Comparison of ENCODE assay signal across 8 cellular contexts in genomic region chr16:16595029-16595718, GRCh38.
DNase-seq lines count a peak whose midpoint lies in the region; ATAC-seq and TF ChIP-seq lines count a peak whose summit lies in the region.
"Not testable (repeated sequence)": the region's sequence is repeated elsewhere in the genome, so short reads cannot be mapped to it uniquely, and the experiment has no call there.

No MANE protein-coding gene starts in this region.

- not testable (repeated sequence) for DNase-seq in DND-41; activated naive CD8-positive, alpha-beta T cell treated with anti-CD3 and anti-CD28 coated beads, Interleukin-2, amount 10 ng/mL, durations not matched to agents 7 days and 5 days
- peak; percentile 38 for DNase-seq in WERI-Rb-1

- POLR2A ChIA-PET in activated naive CD8-positive, alpha-beta T cell treated with anti-CD3 and anti-CD28 coated beads, Interleukin-2, amount 10 ng/mL, durations not matched to agents 7 days and 5 days (lab: Charles Lee) = not testable (repeated sequence)

- not testable (repeated sequence) for H3K27me3 ChIP-seq in DND-41 (ENCODE audit: insufficient read depth, low read length, poor library complexity); WERI-Rb-1 (ENCODE audit: insufficient read depth, low read depth, severe bottlenecking)

- H3K27ac ChIP-seq in DND-41 (ENCODE audit: low read length); WERI-Rb-1: not testable (repeated sequence)

- H3K36me3 Mint-ChIP-seq in activated naive CD8-positive, alpha-beta T cell treated with anti-CD3 and anti-CD28 coated beads, Interleukin-2, amount 10 ng/mL, durations not matched to agents 7 days and 5 days; stimulated activated memory B cell treated with anti-CD40 and anti-IgM and Interleukin-4, amounts not matched to agents 10 μg/mL and 1 μg/mL and 100 μg/mL, for 72 hours: not testable (repeated sequence)

- not testable (repeated sequence) for H2AFZ ChIP-seq in DND-41 (ENCODE audit: low read depth, low read length)

- not testable (repeated sequence) for H4K20me1 ChIP-seq in DND-41 (ENCODE audit: insufficient read depth, low read length)

- H3K4me1 ChIP-seq in DND-41 (ENCODE audit: insufficient read depth, low read length) = not testable (repeated sequence)

- H3K79me2 ChIP-seq in DND-41 (ENCODE audit: insufficient read depth, low read length) = not testable (repeated sequence)

- H3K27me3 Mint-ChIP-seq in activated naive CD8-positive, alpha-beta T cell treated with anti-CD3 and anti-CD28 coated beads, Interleukin-2, amount 10 ng/mL, durations not matched to agents 7 days and 5 days = not testable (repeated sequence)
- H3K27me3 Mint-ChIP-seq in stimulated activated memory B cell treated with anti-CD40 and anti-IgM and Interleukin-4, amounts not matched to agents 10 μg/mL and 1 μg/mL and 100 μg/mL, for 72 hours = peaks cover 13% of the 10 kb centered on the region

- H3K36me3 ChIP-seq in DND-41 (ENCODE audit: insufficient read depth, low read length); WERI-Rb-1: not testable (repeated sequence)

- H3K27ac Mint-ChIP-seq in activated naive CD8-positive, alpha-beta T cell treated with anti-CD3 and anti-CD28 coated beads, Interleukin-2, amount 10 ng/mL, durations not matched to agents 7 days and 5 days = peak overlapping the region; percentile 65
- not testable (repeated sequence) for H3K27ac Mint-ChIP-seq in stimulated activated memory B cell treated with anti-CD40 and anti-IgM and Interleukin-4, amounts not matched to agents 10 μg/mL and 1 μg/mL and 100 μg/mL, for 72 hours

- H3K9me3 ChIP-seq in DND-41 (ENCODE audit: insufficient read depth, low read length, severe bottlenecking); WERI-Rb-1 (ENCODE audit: severe bottlenecking): not testable (repeated sequence)

- H3K4me3 Mint-ChIP-seq in activated naive CD8-positive, alpha-beta T cell treated with anti-CD3 and anti-CD28 coated beads, Interleukin-2, amount 10 ng/mL, durations not matched to agents 7 days and 5 days = peak overlapping the region; percentile 30
- not testable (repeated sequence) for H3K4me3 Mint-ChIP-seq in stimulated activated memory B cell treated with anti-CD40 and anti-IgM and Interleukin-4, amounts not matched to agents 10 μg/mL and 1 μg/mL and 100 μg/mL, for 72 hours

- not testable (repeated sequence) for H3K9me3 Mint-ChIP-seq in activated naive CD8-positive, alpha-beta T cell treated with anti-CD3 and anti-CD28 coated beads, Interleukin-2, amount 10 ng/mL, durations not matched to agents 7 days and 5 days; stimulated activated memory B cell treated with anti-CD40 and anti-IgM and Interleukin-4, amounts not matched to agents 10 μg/mL and 1 μg/mL and 100 μg/mL, for 72 hours

- TF ChIP-seq CTCF in DND-41 (IDR thresholded peaks at IDR 0.05; ENCODE audit: borderline replicate concordance, extremely low read depth, low read length, poor library complexity, severe bottlenecking); WERI-Rb-1 (IDR thresholded peaks at IDR 0.05; ENCODE audit: low read depth, low read length): not testable (repeated sequence)

- H3K4me2 ChIP-seq in DND-41 (ENCODE audit: insufficient read depth, low read length) = not testable (repeated sequence)

- ATAC-seq in DND-41 (ENCODE audit: insufficient read depth, low read depth) (peak; percentile 49), GM19043 (IDR thresholded peaks at IDR 0.05; ENCODE audit: low read depth, unreplicated experiment) (peak; percentile 47), GM21717 (IDR thresholded peaks at IDR 0.05; ENCODE audit: unreplicated experiment) (peak; percentile 37), HG02763 (IDR thresholded peaks at IDR 0.05; ENCODE audit: unreplicated experiment) (peak; percentile 38), HG03442 (IDR thresholded peaks at IDR 0.05; ENCODE audit: unreplicated experiment) (peak; percentile 35)
- peak; percentile 69 for ATAC-seq in activated naive CD8-positive, alpha-beta T cell treated with anti-CD3 and anti-CD28 coated beads, Interleukin-2, amount 10 ng/mL, durations not matched to agents 7 days and 5 days (ENCODE audit: low read depth)
- peak; percentile 82 for ATAC-seq in stimulated activated memory B cell treated with anti-CD40 and anti-IgM and Interleukin-4, amounts not matched to agents 10 μg/mL and 1 μg/mL and 100 μg/mL, for 72 hours

- H3K9ac ChIP-seq in DND-41 (ENCODE audit: low read depth, low read length) = not testable (repeated sequence)

- H3K4me3 ChIP-seq in DND-41 (ENCODE audit: low read depth in 1 of 2, low read length in 2 of 2); WERI-Rb-1 (ENCODE audit: low read depth, low read length): not testable (repeated sequence)

- peaks cover 18% of the 10 kb centered on the region for H3K4me1 Mint-ChIP-seq in activated naive CD8-positive, alpha-beta T cell treated with anti-CD3 and anti-CD28 coated beads, Interleukin-2, amount 10 ng/mL, durations not matched to agents 7 days and 5 days
- H3K4me1 Mint-ChIP-seq in stimulated activated memory B cell treated with anti-CD40 and anti-IgM and Interleukin-4, amounts not matched to agents 10 μg/mL and 1 μg/mL and 100 μg/mL, for 72 hours = not testable (repeated sequence)
